ENCODE assay signal across 9 cellular contexts in genomic region chr18:48545690-48546365, GRCh38. TPM values are rescaled to one million over a fixed set of nuclear protein-coding genes. Genes with fewer than 3 reads are reported as not detected.
DNase-seq lines count a peak whose midpoint lies in the region; ATAC-seq, FAIRE-seq and TF ChIP-seq lines count a peak whose summit lies in the region.
"Had no signal": no experiment of that assay in that cellular context is flagged by ENCODE, and none has a peak within 500 bp of the region (broad histone marks: within the 10 kb centered on the region; RNA-seq: fewer than 3 reads in every experiment).

No MANE protein-coding gene starts in this region.

- H3K9me3 ChIP-seq in naive thymus-derived CD4-positive, alpha-beta T cell (ENCODE audit: control insufficient read depth in 2 of 3, low read length in 3 of 3) = no peaks in the 10 kb centered on the region

- H3K4me1 ChIP-seq in naive thymus-derived CD4-positive, alpha-beta T cell (ENCODE audit: control insufficient read depth in 2 of 2, insufficient read depth in 2 of 2, low read length in 2 of 2) = no peaks in the 10 kb centered on the region

- DNase-seq in GF-D8 (lab: John Stamatoyannopoulos, UW) (peak; percentile 77), SHP77 treated with DMSO at 0.1 percent for 48 hours (lab: John Stamatoyannopoulos, UW) (peak; percentile 47), fibroblast of pulmonary artery (ENCODE audit: low read depth) (peak; percentile 90), NCI-H187 treated with DMSO at 0.1 percent for 48 hours (lab: John Stamatoyannopoulos, UW) (no peak), GM12891 (ENCODE audit: insufficient read length, low spot score) (no peak), NOMO-1 treated with dmso at 0.1 percent for 144 hours (lab: John Stamatoyannopoulos, UW; ENCODE audit: unreplicated experiment) (no peak)
- DNase-seq in naive thymus-derived CD4-positive, alpha-beta T cell = no peak

- H3K4me3 Mint-ChIP-seq in naive thymus-derived CD4-positive, alpha-beta T cell = no peak overlapping the region
- H3K4me3 Mint-ChIP-seq: stimulated activated naive CD8-positive, alpha-beta T cell treated with anti-CD3 and anti-CD28 coated beads, Interleukin-15, Interleukin-2, amounts not matched to agents 100 ng/mL and 50 ng/mL, for 24 hours had no signal

- H3K27me3 ChIP-seq in naive thymus-derived CD4-positive, alpha-beta T cell (ENCODE audit: control insufficient read depth in 2 of 2, insufficient read depth in 2 of 2, low read length in 2 of 2) = no peaks in the 10 kb centered on the region

- H3K4me1 Mint-ChIP-seq in naive thymus-derived CD4-positive, alpha-beta T cell = peaks cover 0 to 15% (median 0%) of the 10 kb centered on the region in 7 donors

- H3K4me3 ChIP-seq in fibroblast of pulmonary artery (replicated peaks; ENCODE audit: low read depth, low read length) = no peak overlapping the region
- H3K4me3 ChIP-seq in naive thymus-derived CD4-positive, alpha-beta T cell (ENCODE audit: low read length) = no peak overlapping the region

- H3K27ac Mint-ChIP-seq in naive thymus-derived CD4-positive, alpha-beta T cell = no peak overlapping the region
- H3K27ac Mint-ChIP-seq: stimulated activated naive CD8-positive, alpha-beta T cell treated with anti-CD3 and anti-CD28 coated beads, Interleukin-15, Interleukin-2, amounts not matched to agents 100 ng/mL and 50 ng/mL, for 24 hours had no signal

- no peak overlapping the region for H3K27ac ChIP-seq in naive thymus-derived CD4-positive, alpha-beta T cell (ENCODE audit: low read depth, low read length)

- H3K36me3 ChIP-seq in naive thymus-derived CD4-positive, alpha-beta T cell (ENCODE audit: control insufficient read depth in 2 of 3, insufficient read depth in 3 of 3, low read length in 3 of 3) = no peaks in the 10 kb centered on the region

- TF ChIP-seq POLR2A in GM12891 (IDR thresholded peaks at IDR 0.05; ENCODE audit: low read depth, low read length) = no peak

- intact Hi-C loops in naive thymus-derived CD4-positive, alpha-beta T cell (cut with micrococcal nuclease) = no loop called here

- FAIRE-seq in GM12891 (lab: Jason Lieb, UNC) = no peak

- ATAC-seq in naive thymus-derived CD4-positive, alpha-beta T cell = peak; percentile 36
- ATAC-seq in GM21447 (IDR thresholded peaks at IDR 0.05; ENCODE audit: unreplicated experiment) = no peak

- TF ChIP-seq CTCF in fibroblast of pulmonary artery (IDR thresholded peaks at IDR 0.05; ENCODE audit: low read length, missing control alignments) = no peak

- CTCF ChIA-PET in naive thymus-derived CD4-positive, alpha-beta T cell (lab: Charles Lee) = no interaction called here

- peaks cover 0 to 3% (median 0%) of the 10 kb centered on the region in 11 donors for H3K9me3 Mint-ChIP-seq in naive thymus-derived CD4-positive, alpha-beta T cell
- H3K9me3 Mint-ChIP-seq: stimulated activated naive CD8-positive, alpha-beta T cell treated with anti-CD3 and anti-CD28 coated beads, Interleukin-15, Interleukin-2, amounts not matched to agents 100 ng/mL and 50 ng/mL, for 24 hours had no signal

- POLR2A ChIA-PET in naive thymus-derived CD4-positive, alpha-beta T cell (lab: Charles Lee) = no interaction called here

- H3K36me3 Mint-ChIP-seq in naive thymus-derived CD4-positive, alpha-beta T cell = no peaks in the 10 kb centered on the region

- peaks cover 5 to 56% (median 22%) of the 10 kb centered on the region in 5 donors for H3K27me3 Mint-ChIP-seq in naive thymus-derived CD4-positive, alpha-beta T cell

TF ChIP-seq in GM12891, 5 proteins besides CTCF, POLR2A, EP300 and RAD21:
- TF ChIP-seq POU2F2 (IDR thresholded peaks at IDR 0.05; ENCODE audit: low read depth, low read length) = no peak
- TF ChIP-seq SPI1 (IDR thresholded peaks at IDR 0.05; ENCODE audit: low read depth, low read length) = no peak
- TF ChIP-seq POLR2AphosphoS5 (IDR thresholded peaks at IDR 0.05; ENCODE audit: low read depth, low read length) = no peak
- TF ChIP-seq TAF1 (IDR thresholded peaks at IDR 0.05; ENCODE audit: low read depth, low read length) = no peak

RNA-seq across cellular contexts. Expression of gene CTIF, which starts 7.0 kb away (rescaled TPM):
- total RNA-seq in naive thymus-derived CD4-positive, alpha-beta T cell = 10 to 100 TPM in 1 of 5 experiments, 1 to 10 TPM in 4; 1.3 to 11.2 (median 2.5) TPM
- polyA plus RNA-seq in naive thymus-derived CD4-positive, alpha-beta T cell = not detected
- polyA plus RNA-seq in GM12891 (2012; ENCODE audit: low read depth, missing spikeins) = 2.4 TPM

Comparison
In these comparisons a context has a peak if more than half of its experiments do, and no peak if none do; other contexts are left out.
1. DNase-seq: peak in GF-D8 (single experiment), SHP77 treated with DMSO at 0.1 percent for 48 hours (single experiment) and fibroblast of pulmonary artery (single experiment); none in naive thymus-derived CD4-positive, alpha-beta T cell (0 of 9), NCI-H187 treated with DMSO at 0.1 percent for 48 hours (single experiment), GM12891 (single experiment) and NOMO-1 treated with dmso at 0.1 percent for 144 hours (single experiment).